In genomic region chr16:66512589-66513404, GRCh38 we compare ENCODE assay signal across 9 cellular contexts. TPM values are rescaled to one million over a fixed set of nuclear protein-coding genes. Genes with fewer than 3 reads are reported as not detected.
DNase-seq lines count a peak whose midpoint lies in the region; ATAC-seq and TF ChIP-seq lines count a peak whose summit lies in the region.
"Had no signal": no experiment of that assay in that cellular context is flagged by ENCODE, and none has a peak within 500 bp of the region (broad histone marks: within the 10 kb centered on the region; RNA-seq: fewer than 3 reads in every experiment).

No MANE protein-coding gene starts in this region.

- no peaks in the 10 kb centered on the region for H3K36me3 ChIP-seq in HCT116 (ENCODE audit: control insufficient read depth in 1 of 2, insufficient read depth in 2 of 2, low read length in 2 of 2)
- H3K36me3 ChIP-seq in stomach smooth muscle (ENCODE audit: control insufficient read depth in 2 of 2, insufficient read depth in 2 of 2, low read length in 2 of 2), result peaks cover 16 to 23% of the 10 kb centered on the region in 2 donors

- H3K4me2 ChIP-seq in HCT116 (ENCODE audit: low read length), result peak overlapping the region; percentile 80

- no TSS peak for BruUV-seq in HCT116 (replicated peaks; lab: Mats Ljungman, UMichigan)

- no peaks in the 10 kb centered on the region for H3K9me2 ChIP-seq in HCT116 (ENCODE audit: insufficient read depth)

- TF ChIP-seq POLR2A in HCT116 (IDR thresholded peaks at IDR 0.05; ENCODE audit: borderline replicate concordance, extremely low read depth, insufficient read depth, insufficient read length), result no peak

- no peaks in the 10 kb centered on the region for H3K79me2 ChIP-seq in HCT116 (ENCODE audit: insufficient read depth, low read length)

- no peaks in the 10 kb centered on the region for H3K9me3 ChIP-seq in HCT116 (ENCODE audit: control insufficient read depth in 1 of 2, insufficient read depth in 1 of 2, low read depth in 1 of 2, low read length in 2 of 2)
- H3K9me3 ChIP-seq in right cardiac atrium (ENCODE audit: control insufficient read depth, low read length), result no peaks in the 10 kb centered on the region
- H3K9me3 ChIP-seq in stomach smooth muscle (ENCODE audit: control insufficient read depth in 2 of 2, low read length in 2 of 2), result no peaks in the 10 kb centered on the region

- H3K27me3 ChIP-seq in HCT116 (ENCODE audit: insufficient read depth, low read length) (no peaks in the 10 kb centered on the region), right cardiac atrium (ENCODE audit: control insufficient read depth, insufficient read depth) (no peaks in the 10 kb centered on the region), stomach smooth muscle (ENCODE audit: control insufficient read depth in 1 of 2, insufficient read depth in 2 of 2, low read length in 2 of 2) (no peaks in the 10 kb centered on the region)

- DNase-seq in HCT116 (ENCODE audit: low read depth, low spot score) (no peak), amniotic epithelial cell (ENCODE audit: low read depth) (peak; percentile 73), right cardiac atrium (peak in 1 of 3 donors; percentile 77), HPDE6-E6E7 (ENCODE audit: extremely low spot score) (no peak), GM13977 (ENCODE audit: low spot score) (no peak)
- DNase-seq: activated T-cell treated with anti-CD3 and anti-CD28 coated beads, Interleukin-2, amount 50 U/mL, for 48 hours had no signal

- H4K20me1 ChIP-seq in HCT116 (ENCODE audit: insufficient read depth), result no peaks in the 10 kb centered on the region; the same call in 1 of the 2 replicates

- 76% methylated on average over 14 of the region's 14 CpGs for WGBS in right cardiac atrium

- no peak overlapping the region for H2AFZ ChIP-seq in HCT116 (ENCODE audit: low read depth, low read length, poor library complexity, severe bottlenecking)

- H3K27ac ChIP-seq in HCT116 (ENCODE audit: low read depth, low read length) (peak overlapping the region; percentile 63; the same call in 1 of the 2 replicates), right cardiac atrium (ENCODE audit: low read length) (peak overlapping the region; percentile 65), stomach smooth muscle (ENCODE audit: low read length) (peak overlapping the region; percentile 6)

- H3K4me3 ChIP-seq in HCT116 (replicated peaks in 1 of 2; ENCODE audit: low read depth in 1 of 2, low read length in 2 of 2) (no peak overlapping the region), right cardiac atrium (ENCODE audit: low read length) (no peak overlapping the region), stomach smooth muscle (ENCODE audit: low read length in 2 of 2) (no peak overlapping the region)

- POLR2A ChIA-PET in HCT116 (lab: Charles Lee), result interaction anchor here (0.5 kb wide), 1 partner anchor 145 kb away, joined by 4 read pairs; no protein-coding TSS in a partner anchor

- no peak for ATAC-seq in HCT116
- no peak for ATAC-seq in right cardiac atrium
- no peak for ATAC-seq in HG03095 (IDR thresholded peaks at IDR 0.05; ENCODE audit: unreplicated experiment)
- no peak for ATAC-seq in GM18511 (IDR thresholded peaks at IDR 0.05; ENCODE audit: unreplicated experiment)

- peaks cover 53 to 73% of the 10 kb centered on the region in 2 experiments for H3K4me1 ChIP-seq in HCT116 (ENCODE audit: control insufficient read depth in 1 of 2, insufficient read depth in 2 of 2, low read length in 2 of 2)
- H3K4me1 ChIP-seq in right cardiac atrium (ENCODE audit: control insufficient read depth, insufficient read depth, low read length), result peaks cover 20% of the 10 kb centered on the region
- peaks cover 46% of the 10 kb centered on the region for H3K4me1 ChIP-seq in stomach smooth muscle (ENCODE audit: control insufficient read depth, insufficient read depth, low read length)

- in situ Hi-C loops in GM13977 (cut with MboI; ENCODE audit: low pct_unique_long_range_greater_than_20kb, low sequenced_read_pairs, unreplicated experiment), result no loop called here

- intact Hi-C loops in HCT116 (cut with micrococcal nuclease), result no loop called here
- intact Hi-C loops in right cardiac atrium (cut with DNase I), result no loop called here

- RAD21 ChIA-PET in HCT116 (lab: Charles Lee; ENCODE audit: low non-redundant PET in 1 of 2, low total read pairs in 2 of 2, uncharacterized antibody in 2 of 2, unreplicated experiment in 2 of 2), result interaction anchor here in 1 of 2 experiments (1.1 kb wide), 1 partner anchor 106 kb away, joined by 5 read pairs; no protein-coding TSS in a partner anchor

- CTCF ChIA-PET in HCT116 (lab: Charles Lee), result interaction anchor here (0.9 to 1.5 kb wide), 4 partner anchors 36 to 106 kb away, joined by 3 to 15 read pairs (median 4); no protein-coding TSS in a partner anchor

- TF ChIP-seq RAD21 in HCT116 (IDR thresholded peaks at IDR 0.05; ENCODE audit: low read depth), result no peak

- no peak for TF ChIP-seq CTCF in HCT116 (IDR thresholded peaks at IDR 0.05 in 2 of 3, conservative IDR thresholded peaks at IDR 0.05 in 1 of 3; ENCODE audit: borderline replicate concordance in 1 of 3, insufficient read depth in 1 of 3, low read depth in 2 of 3, low read length in 2 of 3)
- no peak for TF ChIP-seq CTCF in GM13977 (IDR thresholded peaks at IDR 0.05; ENCODE audit: extremely low read depth, insufficient read depth, missing control alignments)

- 0 out of 2 replicates have a peak overlapping the region, but pooled peaks have one; percentile 42 for H3K9ac ChIP-seq in HCT116 (ENCODE audit: low read length)
- no peak overlapping the region for H3K9ac ChIP-seq in stomach smooth muscle (ENCODE audit: low read length in 2 of 2)

TF ChIP-seq in HCT116, 20 proteins besides CTCF, POLR2A, EP300 and RAD21:
- TF ChIP-seq EZH2 (IDR thresholded peaks at IDR 0.05), result no peak
- peak; percentile 69 for TF ChIP-seq CEBPB (IDR thresholded peaks at IDR 0.05; ENCODE audit: low read depth)
- TF ChIP-seq EGR1 (IDR thresholded peaks at IDR 0.05; ENCODE audit: low read depth), result no peak
- TF ChIP-seq POLR2AphosphoS5 (IDR thresholded peaks at IDR 0.05; ENCODE audit: low read depth, low read length), result no peak
- no peak for TF ChIP-seq YY1 (IDR thresholded peaks at IDR 0.05; ENCODE audit: extremely low read depth, insufficient replicate concordance, low read depth, low read length)
- TF ChIP-seq EZH2phosphoT487 (IDR thresholded peaks at IDR 0.05; ENCODE audit: borderline replicate concordance), result no peak
- TF ChIP-seq REST (IDR thresholded peaks at IDR 0.05; ENCODE audit: low read depth), result no peak

RNA-seq across cellular contexts. Expression of gene TK2, which starts 37.1 kb away (rescaled TPM):
- total RNA-seq in HCT116 (2021; ENCODE audit: unreplicated experiment) (15.4 TPM), right cardiac atrium (10 to 100 TPM; 23.6 to 25.6 (median 24.8) TPM)
- polyA plus RNA-seq in HCT116 (2012), result 14.7 and 16.9 TPM in 2 replicates
- 18.2 TPM for polyA plus RNA-seq in right cardiac atrium

RNA-seq across cellular contexts. Expression of gene CKLF, which starts 39.6 kb away (rescaled TPM):
- total RNA-seq in HCT116 (2021; ENCODE audit: unreplicated experiment) (38.6 TPM), right cardiac atrium (10 to 100 TPM in 3 of 4 donors, 1 to 10 TPM in 1; 8.9 to 19.0 (median 13.3) TPM)
- polyA plus RNA-seq in HCT116 (2012), result 84.1 and 84.2 TPM in 2 replicates
- polyA plus RNA-seq in right cardiac atrium, result 17.7 TPM

RNA-seq across cellular contexts. Expression of gene CMTM1, which starts 53.4 kb away (rescaled TPM):
- 5.2 TPM for total RNA-seq in HCT116 (2021; ENCODE audit: unreplicated experiment)
- polyA plus RNA-seq in HCT116 (2012), result 2.3 TPM in 2 replicates
- total RNA-seq in right cardiac atrium, result 1 to 10 TPM in 3 of 4 donors, under 1 TPM in 1; 0.82 to 2.6 (median 1.9) TPM
- polyA plus RNA-seq in right cardiac atrium, result 0.14 TPM

Comparison
In these comparisons a context has a peak if more than half of its experiments do, and no peak if none do; other contexts are left out.
1. H3K27ac ChIP-seq: peak in every context shown above with its lines; median percentile 65 in right cardiac atrium; 63 in HCT116; 6 in stomach smooth muscle.